In the genomic region with DNA sequence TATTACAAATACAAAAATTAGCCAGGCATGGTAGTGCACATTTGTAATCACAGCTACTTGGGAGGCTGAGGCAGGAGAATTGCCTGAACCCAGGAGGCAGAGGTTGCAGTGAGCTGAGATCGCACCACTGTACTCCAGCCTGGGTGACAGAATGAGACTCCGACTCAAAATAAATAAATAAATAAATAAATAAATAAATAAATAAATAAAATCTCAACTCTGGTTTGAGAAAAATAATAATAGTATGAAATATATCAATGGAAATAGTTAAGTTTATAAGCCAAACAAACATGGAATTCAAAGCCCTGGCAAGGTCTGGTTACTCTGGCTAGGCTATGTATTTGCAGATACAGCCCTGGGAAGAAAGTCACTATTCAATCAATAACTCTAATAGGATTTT, we compare ENCODE assay signal across 6 cellular contexts. TPM values are rescaled to one million over a fixed set of nuclear protein-coding genes. Genes with fewer than 3 reads are reported as not detected.
"Had no signal": no experiment of that assay in that cellular context is flagged by ENCODE, and none has a peak within 500 bp of the region (broad histone marks: within the 10 kb centered on the region; RNA-seq: fewer than 3 reads in every experiment).

No MANE protein-coding gene starts in this region.

RNA-seq across cellular contexts. Expression of a gene that starts 45.7 kb away (rescaled TPM):
- total RNA-seq: dermis blood vessel endothelial cell, left cardiac atrium, left ventricle myocardium inferior, mucosa of gallbladder, myocyte, smooth muscle cell had no signal
- polyA plus RNA-seq: smooth muscle cell had no signal
